In the genomic region with DNA sequence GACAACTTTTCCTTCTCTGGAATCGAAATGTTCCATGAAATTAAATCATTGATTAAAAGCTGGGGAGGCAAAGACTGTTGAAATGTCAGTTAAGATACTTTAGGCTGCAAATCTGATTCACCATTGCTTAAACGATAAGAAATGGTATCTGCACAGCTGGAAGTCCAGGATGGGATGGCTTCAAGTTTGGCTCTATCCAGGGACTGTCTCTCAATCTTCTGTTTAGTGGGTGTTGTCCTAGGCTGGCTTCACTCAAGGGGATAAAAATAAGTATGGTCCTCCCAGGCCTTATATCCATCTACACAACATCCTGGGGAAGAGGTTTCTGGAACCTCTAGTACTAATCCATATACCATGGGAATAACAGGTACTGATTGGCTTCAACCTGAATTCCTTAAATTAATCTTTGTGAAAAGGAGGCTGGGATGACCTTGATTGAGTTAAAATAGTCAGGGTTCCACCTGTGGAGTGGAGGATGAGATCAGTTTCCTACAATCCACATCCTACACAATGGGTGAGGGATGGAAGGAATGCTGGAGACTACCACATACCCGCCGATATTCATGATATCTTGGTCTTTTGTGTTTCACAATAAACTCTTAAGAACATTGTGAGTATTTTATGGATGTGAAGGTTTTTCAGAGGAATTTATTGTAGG, we compare ENCODE assay signal across 1 cellular context.
TF ChIP-seq lines count a peak whose summit lies in the region.

No MANE protein-coding gene starts in this region.

TF ChIP-seq in GM23338, 12 proteins besides CTCF, POLR2A, EP300 and RAD21 (continued from another document):
- TF ChIP-seq, protein P1, sequence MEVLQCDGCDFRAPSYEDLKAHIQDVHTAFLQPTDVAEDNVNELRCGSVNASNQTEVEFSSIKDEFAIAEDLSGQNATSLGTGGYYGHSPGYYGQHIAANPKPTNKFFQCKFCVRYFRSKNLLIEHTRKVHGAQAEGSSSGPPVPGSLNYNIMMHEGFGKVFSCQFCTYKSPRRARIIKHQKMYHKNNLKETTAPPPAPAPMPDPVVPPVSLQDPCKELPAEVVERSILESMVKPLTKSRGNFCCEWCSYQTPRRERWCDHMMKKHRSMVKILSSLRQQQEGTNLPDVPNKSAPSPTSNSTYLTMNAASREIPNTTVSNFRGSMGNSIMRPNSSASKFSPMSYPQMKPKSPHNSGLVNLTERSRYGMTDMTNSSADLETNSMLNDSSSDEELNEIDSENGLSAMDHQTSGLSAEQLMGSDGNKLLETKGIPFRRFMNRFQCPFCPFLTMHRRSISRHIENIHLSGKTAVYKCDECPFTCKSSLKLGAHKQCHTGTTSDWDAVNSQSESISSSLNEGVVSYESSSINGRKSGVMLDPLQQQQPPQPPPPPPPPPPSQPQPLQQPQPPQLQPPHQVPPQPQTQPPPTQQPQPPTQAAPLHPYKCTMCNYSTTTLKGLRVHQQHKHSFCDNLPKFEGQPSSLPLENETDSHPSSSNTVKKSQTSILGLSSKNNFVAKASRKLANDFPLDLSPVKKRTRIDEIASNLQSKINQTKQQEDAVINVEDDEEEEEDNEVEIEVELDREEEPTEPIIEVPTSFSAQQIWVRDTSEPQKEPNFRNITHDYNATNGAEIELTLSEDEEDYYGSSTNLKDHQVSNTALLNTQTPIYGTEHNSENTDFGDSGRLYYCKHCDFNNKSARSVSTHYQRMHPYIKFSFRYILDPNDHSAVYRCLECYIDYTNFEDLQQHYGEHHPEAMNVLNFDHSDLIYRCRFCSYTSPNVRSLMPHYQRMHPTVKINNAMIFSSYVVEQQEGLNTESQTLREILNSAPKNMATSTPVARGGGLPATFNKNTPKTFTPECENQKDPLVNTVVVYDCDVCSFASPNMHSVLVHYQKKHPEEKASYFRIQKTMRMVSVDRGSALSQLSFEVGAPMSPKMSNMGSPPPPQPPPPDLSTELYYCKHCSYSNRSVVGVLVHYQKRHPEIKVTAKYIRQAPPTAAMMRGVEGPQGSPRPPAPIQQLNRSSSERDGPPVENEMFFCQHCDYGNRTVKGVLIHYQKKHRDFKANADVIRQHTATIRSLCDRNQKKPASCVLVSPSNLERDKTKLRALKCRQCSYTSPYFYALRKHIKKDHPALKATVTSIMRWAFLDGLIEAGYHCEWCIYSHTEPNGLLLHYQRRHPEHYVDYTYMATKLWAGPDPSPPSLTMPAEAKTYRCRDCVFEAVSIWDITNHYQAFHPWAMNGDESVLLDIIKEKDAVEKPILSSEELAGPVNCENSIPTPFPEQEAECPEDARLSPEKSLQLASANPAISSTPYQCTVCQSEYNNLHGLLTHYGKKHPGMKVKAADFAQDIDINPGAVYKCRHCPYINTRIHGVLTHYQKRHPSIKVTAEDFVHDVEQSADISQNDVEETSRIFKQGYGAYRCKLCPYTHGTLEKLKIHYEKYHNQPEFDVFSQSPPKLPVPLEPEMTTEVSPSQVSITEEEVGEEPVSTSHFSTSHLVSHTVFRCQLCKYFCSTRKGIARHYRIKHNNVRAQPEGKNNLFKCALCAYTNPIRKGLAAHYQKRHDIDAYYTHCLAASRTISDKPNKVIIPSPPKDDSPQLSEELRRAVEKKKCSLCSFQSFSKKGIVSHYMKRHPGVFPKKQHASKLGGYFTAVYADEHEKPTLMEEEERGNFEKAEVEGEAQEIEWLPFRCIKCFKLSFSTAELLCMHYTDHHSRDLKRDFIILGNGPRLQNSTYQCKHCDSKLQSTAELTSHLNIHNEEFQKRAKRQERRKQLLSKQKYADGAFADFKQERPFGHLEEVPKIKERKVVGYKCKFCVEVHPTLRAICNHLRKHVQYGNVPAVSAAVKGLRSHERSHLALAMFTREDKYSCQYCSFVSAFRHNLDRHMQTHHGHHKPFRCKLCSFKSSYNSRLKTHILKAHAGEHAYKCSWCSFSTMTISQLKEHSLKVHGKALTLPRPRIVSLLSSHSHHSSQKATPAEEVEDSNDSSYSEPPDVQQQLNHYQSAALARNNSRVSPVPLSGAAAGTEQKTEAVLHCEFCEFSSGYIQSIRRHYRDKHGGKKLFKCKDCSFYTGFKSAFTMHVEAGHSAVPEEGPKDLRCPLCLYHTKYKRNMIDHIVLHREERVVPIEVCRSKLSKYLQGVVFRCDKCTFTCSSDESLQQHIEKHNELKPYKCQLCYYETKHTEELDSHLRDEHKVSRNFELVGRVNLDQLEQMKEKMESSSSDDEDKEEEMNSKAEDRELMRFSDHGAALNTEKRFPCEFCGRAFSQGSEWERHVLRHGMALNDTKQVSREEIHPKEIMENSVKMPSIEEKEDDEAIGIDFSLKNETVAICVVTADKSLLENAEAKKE (CRISPR knock-in tag; IDR thresholded peaks at IDR 0.05) = peak; percentile 79; the same call in 1 of the 2 replicates
